33 cellular contexts compared by ENCODE assay signal in genomic region chr1:162388083-162388594, GRCh38. TPM values are rescaled to one million over a fixed set of nuclear protein-coding genes. Genes with fewer than 3 reads are reported as not detected.
DNase-seq lines count a peak whose midpoint lies in the region; TF ChIP-seq lines count a peak whose summit lies in the region.
"Had no signal": no experiment of that assay in that cellular context is flagged by ENCODE, and none has a peak within 500 bp of the region (broad histone marks: within the 10 kb centered on the region; RNA-seq: fewer than 3 reads in every experiment).

No MANE protein-coding gene starts in this region.

- H4K91ac ChIP-seq in trophoblast cell (ENCODE audit: low read depth, low read length): no peak overlapping the region

- no peaks in the 10 kb centered on the region for H3K79me2 ChIP-seq in trophoblast cell (ENCODE audit: control insufficient read depth, insufficient read depth, low read length, poor library complexity)

- no peaks in the 10 kb centered on the region for H3K36me3 ChIP-seq in BLaER1
- peaks cover 0 to 4% of the 10 kb centered on the region in 2 experiments for H3K36me3 ChIP-seq in trophoblast cell (ENCODE audit: control insufficient read depth in 1 of 2, insufficient read depth in 2 of 2, low read length in 2 of 2)
- H3K36me3 ChIP-seq: HAP-1, uterus had no signal

- no peaks in the 10 kb centered on the region for H3K9me3 ChIP-seq in BLaER1
- H3K9me3 ChIP-seq in trophoblast cell (ENCODE audit: insufficient read depth, low read depth, low read length): no peaks in the 10 kb centered on the region
- H3K9me3 ChIP-seq: HAP-1, uterus had no signal

- H3K27ac ChIP-seq in BLaER1 (peak overlapping the region; percentile 67), trophoblast cell (ENCODE audit: low read depth, low read length) (no peak overlapping the region)
- H3K27ac ChIP-seq: uterus had no signal

- no peak overlapping the region for H3K14ac ChIP-seq in trophoblast cell (ENCODE audit: low read length)

- H3K23ac ChIP-seq in trophoblast cell (ENCODE audit: low read length): no peak overlapping the region

- H3K9ac ChIP-seq in BLaER1 (no peak overlapping the region), trophoblast cell (ENCODE audit: low read length) (no peak overlapping the region)

- H3K4me1 Mint-ChIP-seq in endothelial cell (ENCODE audit: unreplicated experiment): peaks cover 69% of the 10 kb centered on the region
- peaks cover 3% of the 10 kb centered on the region for H3K4me1 Mint-ChIP-seq in osteocyte (ENCODE audit: unreplicated experiment)

- H3K18ac ChIP-seq in trophoblast cell (ENCODE audit: low read length): no peak overlapping the region

- no peak overlapping the region for H2AFZ ChIP-seq in trophoblast cell (ENCODE audit: insufficient read depth, low read length, poor library complexity)

- H3K4me2 ChIP-seq in BLaER1: peak overlapping the region; percentile 91
- H3K4me2 ChIP-seq in trophoblast cell (ENCODE audit: low read length): no peak overlapping the region

- H4K20me1 ChIP-seq in BLaER1: no peaks in the 10 kb centered on the region; the same call in 1 of the 2 replicates

- H4K8ac ChIP-seq in trophoblast cell (ENCODE audit: low read depth, low read length): no peak overlapping the region

- H3K27me3 ChIP-seq in BLaER1: no peaks in the 10 kb centered on the region
- no peaks in the 10 kb centered on the region for H3K27me3 ChIP-seq in trophoblast cell (ENCODE audit: insufficient read depth, low read length)
- H3K27me3 ChIP-seq: uterus had no signal

- H3K27ac Mint-ChIP-seq in endothelial cell (ENCODE audit: unreplicated experiment) (peak overlapping the region; percentile 57), osteocyte (ENCODE audit: unreplicated experiment) (no peak overlapping the region)
- H3K27ac Mint-ChIP-seq: activated CD8-positive, alpha-beta T cell treated with anti-CD3 and anti-CD28 coated beads, Interleukin-2, amount 10 ng/mL, durations not matched to agents 7 days and 5 days; activated naive CD8-positive, alpha-beta T cell; mesothelial cell of epicardium had no signal

- H3K4me3 Mint-ChIP-seq in endothelial cell (ENCODE audit: unreplicated experiment) (no peak overlapping the region), osteocyte (ENCODE audit: unreplicated experiment) (no peak overlapping the region)
- H3K4me3 Mint-ChIP-seq: activated CD8-positive, alpha-beta T cell treated with anti-CD3 and anti-CD28 coated beads, Interleukin-2, amount 10 ng/mL, durations not matched to agents 7 days and 5 days; activated naive CD8-positive, alpha-beta T cell; mesothelial cell of epicardium; naive thymus-derived CD4-positive, alpha-beta T cell had no signal

- H3K36me3 Mint-ChIP-seq in endothelial cell (ENCODE audit: low read depth, unreplicated experiment): peaks cover 29% of the 10 kb centered on the region
- H3K36me3 Mint-ChIP-seq in osteocyte (ENCODE audit: unreplicated experiment): no peaks in the 10 kb centered on the region
- H3K36me3 Mint-ChIP-seq: activated naive CD8-positive, alpha-beta T cell; naive thymus-derived CD4-positive, alpha-beta T cell had no signal

- H2BK12ac ChIP-seq in trophoblast cell (ENCODE audit: low read length): no peak overlapping the region

- TF ChIP-seq CTCF in GM13976 (IDR thresholded peaks at IDR 0.05; ENCODE audit: borderline replicate concordance, control extremely low read depth, extremely low read depth, insufficient read depth, missing control alignments): no peak
- no peak for TF ChIP-seq CTCF in endothelial cell (IDR thresholded peaks at IDR 0.05; ENCODE audit: unreplicated experiment)
- no peak for TF ChIP-seq CTCF in osteocyte (IDR thresholded peaks at IDR 0.05)

- H3K4me3 ChIP-seq in BLaER1: no peak overlapping the region
- no peak overlapping the region for H3K4me3 ChIP-seq in trophoblast cell (ENCODE audit: low read depth, low read length)
- H3K4me3 ChIP-seq: HAP-1, uterus had no signal

- H2BK5ac ChIP-seq in trophoblast cell (ENCODE audit: low read depth, low read length, poor library complexity): no peak overlapping the region

- H3K9me3 Mint-ChIP-seq in endothelial cell (ENCODE audit: unreplicated experiment) (no peaks in the 10 kb centered on the region), osteocyte (ENCODE audit: unreplicated experiment) (no peaks in the 10 kb centered on the region)
- H3K9me3 Mint-ChIP-seq: mesothelial cell of epicardium; naive thymus-derived CD4-positive, alpha-beta T cell had no signal

- H2AK5ac ChIP-seq in trophoblast cell (ENCODE audit: low read length): no peak overlapping the region

- H4K12ac ChIP-seq in trophoblast cell (ENCODE audit: low read depth, low read length): no peak overlapping the region

- H3K4ac ChIP-seq in trophoblast cell (ENCODE audit: low read depth, low read length): no peak overlapping the region

- peak; percentile 7 for DNase-seq in GM13976 (ENCODE audit: low spot score)
- no peak for DNase-seq in endothelial cell (ENCODE audit: low spot score)
- peak; percentile 63 for DNase-seq in osteocyte (ENCODE audit: extremely low spot score, unreplicated experiment)
- DNase-seq in anterior cingulate cortex (lab: John Stamatoyannopoulos, UW): no peak
- no peak for DNase-seq in midbrain (lab: John Stamatoyannopoulos, UW)
- no peak for DNase-seq in trophoblast cell
- DNase-seq: activated CD8-positive, alpha-beta T cell treated with anti-CD3 and anti-CD28 coated beads, Interleukin-2, amount 10 ng/mL, durations not matched to agents 7 days and 5 days; activated effector memory CD4-positive, alpha-beta T cell treated with Interleukin-2 at 50 U/mL for 16 hours; activated T-cell treated with anti-CD3 and anti-CD28 coated beads for 4 hours; aorta; effector CD8-positive, alpha-beta T cell; erythroblast; naive thymus-derived CD4-positive, alpha-beta T cell; NCI-H1436 treated with DMSO at 0.1 percent for 48 hours; NCI-H2081 treated with DMSO at 0.1 percent for 48 hours; NCI-H345; SHP77; stimulated activated naive CD4-positive, alpha-beta T cell; SW 1271; uterus had no signal

- no peaks in the 10 kb centered on the region for H3K79me1 ChIP-seq in trophoblast cell (ENCODE audit: low read length)

- WGBS in trophoblast cell (ENCODE audit: extremely low coverage, insufficient coverage, insufficient read length): 100% methylated on average over 1 of the region's 8 CpGs

- H3K27me3 Mint-ChIP-seq in endothelial cell (ENCODE audit: unreplicated experiment): peaks cover 7% of the 10 kb centered on the region
- H3K27me3 Mint-ChIP-seq in osteocyte (ENCODE audit: unreplicated experiment): peaks cover 4% of the 10 kb centered on the region

- H3K4me1 ChIP-seq in BLaER1: peaks cover 43% of the 10 kb centered on the region
- no peaks in the 10 kb centered on the region for H3K4me1 ChIP-seq in trophoblast cell (ENCODE audit: control insufficient read depth in 1 of 2, insufficient read depth in 2 of 2, low read length in 2 of 2)
- H3K4me1 ChIP-seq: HAP-1, uterus had no signal

- H2BK120ac ChIP-seq in trophoblast cell (ENCODE audit: insufficient read depth, low read length, poor library complexity): no peak overlapping the region

- in situ Hi-C loops in GM13976 (cut with MboI; ENCODE audit: low sequenced_read_pairs, unreplicated experiment): no loop called here

RNA-seq across cellular contexts. Expression of gene C1orf226, which starts 6.6 kb away (rescaled TPM):
- total RNA-seq in endothelial cell (ENCODE audit: unreplicated experiment): 28.2 TPM
- total RNA-seq in osteocyte: 2.7 and 3.2 TPM in 2 replicates
- 4.0 and 4.6 TPM in 2 replicates for polyA plus RNA-seq in trophoblast cell (2013)
- total RNA-seq: activated CD8-positive, alpha-beta T cell treated with anti-CD3 and anti-CD28 coated beads, Interleukin-2, amount 10 ng/mL, durations not matched to agents 7 days and 5 days had no signal
- polyA plus RNA-seq: naive thymus-derived CD4-positive, alpha-beta T cell had no signal

RNA-seq across cellular contexts. Expression of gene SPATA46, which starts 11.5 kb away (rescaled TPM):
- total RNA-seq in endothelial cell (ENCODE audit: unreplicated experiment) (not detected), osteocyte (not detected in 2 replicates)
- polyA plus RNA-seq in trophoblast cell (2013): not detected in 2 replicates
- total RNA-seq: activated CD8-positive, alpha-beta T cell treated with anti-CD3 and anti-CD28 coated beads, Interleukin-2, amount 10 ng/mL, durations not matched to agents 7 days and 5 days; aorta; bronchial epithelial cell; glomerular endothelial cell; left ventricle myocardium superior; LHCN-M2; mesothelial cell of epicardium; naive thymus-derived CD4-positive, alpha-beta T cell; osteoblast; temporal lobe; uterus had no signal
- polyA plus RNA-seq: AG04450; aorta; BJ; naive thymus-derived CD4-positive, alpha-beta T cell; small intestine had no signal

RNA-seq across cellular contexts. Expression of gene SH2D1B, which starts 23.8 kb away (rescaled TPM):
- not detected for total RNA-seq in endothelial cell (ENCODE audit: unreplicated experiment)
- total RNA-seq in osteocyte: not detected in 2 replicates
- polyA plus RNA-seq in trophoblast cell (2013): not detected in 2 replicates
- total RNA-seq: activated CD8-positive, alpha-beta T cell treated with anti-CD3 and anti-CD28 coated beads, Interleukin-2, amount 10 ng/mL, durations not matched to agents 7 days and 5 days; bronchial epithelial cell; glomerular endothelial cell; mesothelial cell of epicardium; osteoblast; temporal lobe had no signal
- polyA plus RNA-seq: AG04450, BJ had no signal

Comparison
In these comparisons a context has a peak if more than half of its experiments do, and no peak if none do; other contexts are left out.
1. DNase-seq: peak in GM13976 (single experiment) and osteocyte (single experiment); none in endothelial cell (single experiment), anterior cingulate cortex (0 of 58), midbrain (single experiment) and trophoblast cell (0 of 2).